In the genomic region with DNA sequence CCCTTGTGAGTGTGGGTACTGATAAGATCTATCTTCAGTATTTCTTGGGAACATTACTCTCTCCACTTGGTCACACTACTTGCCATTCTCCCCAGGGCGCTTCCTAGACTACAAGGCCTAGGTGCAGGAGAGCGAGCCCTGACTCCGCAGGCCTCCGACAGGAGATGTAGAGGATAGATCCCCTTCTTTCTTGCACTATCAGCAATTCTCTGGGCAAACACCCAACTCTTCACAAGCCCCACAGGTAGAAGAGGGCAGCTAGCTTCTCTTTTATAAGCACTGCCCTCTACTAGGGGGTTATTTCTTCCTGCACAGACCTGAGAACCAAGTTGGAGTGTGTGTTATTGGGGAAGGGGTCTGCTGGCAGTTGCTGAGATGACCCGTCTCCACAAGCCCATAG, we compare ENCODE assay signal across 27 cellular contexts.
"Had no signal": no experiment of that assay in that cellular context is flagged by ENCODE, and none has a peak within 500 bp of the region (broad histone marks: within the 10 kb centered on the region; RNA-seq: fewer than 3 reads in every experiment).

No MANE protein-coding gene starts in this region.

- H3K79me2 ChIP-seq: parathyroid adenoma had no signal

- H3K9me3 ChIP-seq: ovary, psoas muscle, spleen, stomach, thoracic aorta, tibial artery, transverse colon, upper lobe of left lung, vagina had no signal

- H2AFZ ChIP-seq: parathyroid adenoma had no signal

- H3K9ac ChIP-seq: parathyroid adenoma had no signal

- H3K4me2 ChIP-seq: smooth muscle cell had no signal

- H3K4me3 ChIP-seq: ovary, psoas muscle, skin epidermis, smooth muscle cell, spleen, stomach, thoracic aorta, tibial artery, transverse colon, upper lobe of left lung, vagina had no signal

- H3K4me1 ChIP-seq: parathyroid adenoma had no signal

- H3K27me3 ChIP-seq: ovary, spleen, stomach, tibial artery, transverse colon, upper lobe of left lung, vagina had no signal

- ATAC-seq: naive thymus-derived CD8-positive, alpha-beta T cell; natural killer cell treated with Interleukin-12 subunit alpha and Interleukin-12 subunit beta and Interleukin-15 and Interleukin-18, amount 100 ng/mL, for 72 hours; psoas muscle; right cardiac atrium; sciatic nerve; stimulated activated memory B cell treated with anti-CD40 and anti-IgM and Interleukin-4, amounts not matched to agents 10 μg/mL and 1 μg/mL and 100 μg/mL, for 72 hours had no signal

- H3K36me3 ChIP-seq: ovary, spleen, stomach, thoracic aorta, tibial artery, transverse colon, upper lobe of left lung, vagina had no signal

- H3K27ac ChIP-seq: ovary, parathyroid adenoma, psoas muscle, skin epidermis, spleen, stomach, thoracic aorta, tibial artery, transverse colon, upper lobe of left lung, vagina had no signal

- DNase-seq: naive B cell; naive thymus-derived CD8-positive, alpha-beta T cell; nephron progenitor cell; occipital lobe; ovary; posterior cingulate gyrus; psoas muscle; right cardiac atrium; spleen; stimulated activated CD4-positive, alpha-beta T cell treated with anti-CD3 and anti-CD28 coated beads, Interleukin-12 subunit alpha, Interleukin-12 subunit beta, amount 100 ng/mL, for 4 hours; stimulated activated CD4-positive, alpha-beta T cell treated with anti-CD3 and anti-CD28 coated beads, Interleukin-1b, Interleukin-23, amount 100 ng/mL, for 48 hours; stimulated activated CD4-positive, alpha-beta T cell treated with anti-CD3 and anti-CD28 coated beads, Interleukin-4, amount 100 ng/mL, for 1 hour; stimulated activated CD4-positive, alpha-beta T cell treated with anti-CD3 and anti-CD28 coated beads, Interleukin-4, amount 100 ng/mL, for 4 hours; stimulated activated CD8-positive, alpha-beta memory T cell treated with anti-CD3 and anti-CD28 coated beads, Interleukin-4, amount 100 ng/mL, for 48 hours; stimulated activated naive CD4-positive, alpha-beta T cell; stomach; tibial artery; transverse colon; upper lobe of left lung had no signal
